Comparison of ENCODE assay signal across 8 cellular contexts in the genomic region with DNA sequence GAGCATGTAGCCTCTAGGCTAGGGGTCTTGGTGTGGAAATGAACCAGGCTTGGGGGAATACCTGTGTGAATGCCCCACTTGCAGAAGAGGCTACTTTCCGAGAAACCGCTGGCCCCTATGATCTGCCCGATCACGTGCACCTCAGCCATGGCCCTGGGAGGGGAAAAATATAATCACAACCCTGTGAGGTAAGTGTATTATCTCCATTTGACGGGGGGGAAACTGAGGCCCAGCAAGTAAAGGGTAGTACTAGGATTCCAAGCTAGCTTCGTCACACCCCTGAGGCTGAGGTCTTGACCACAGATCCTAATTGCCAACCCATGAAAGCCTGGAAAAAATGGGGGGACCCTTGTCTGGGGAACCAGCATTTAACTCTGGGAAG. TPM values are rescaled to one million over a fixed set of nuclear protein-coding genes. Genes with fewer than 3 reads are reported as not detected.
DNase-seq lines count a peak whose midpoint lies in the region; ATAC-seq and TF ChIP-seq lines count a peak whose summit lies in the region.

No MANE protein-coding gene starts in this region.

- ATAC-seq in GM18867 (IDR thresholded peaks at IDR 0.05; ENCODE audit: unreplicated experiment) (peak; percentile 3), sciatic nerve (peak; percentile 6)

- no peak for TF ChIP-seq CTCF in fibroblast of mammary gland (conservative IDR thresholded peaks at IDR 0.05; ENCODE audit: control insufficient read depth, insufficient read depth, low read depth, low read length)

- intact Hi-C loops in sciatic nerve (cut with DNase I) = no loop called here

- peak overlapping the region; percentile 96 for H3K4me3 ChIP-seq in fibroblast of mammary gland (ENCODE audit: control insufficient read depth, low read depth, low read length)

- DNase-seq in SK-N-DZ (ENCODE audit: low spot score) (peak; percentile 5), fibroblast of mammary gland (ENCODE audit: low read depth) (no peak), sciatic nerve (ENCODE audit: low spot score) (peak; percentile 63), DMS114 treated with DMSO at 0.1 percent for 48 hours (lab: John Stamatoyannopoulos, UW; ENCODE audit: unreplicated experiment) (no peak), NCI-H187 (lab: John Stamatoyannopoulos, UW) (no peak), 8988T (no peak), SW 1271 (lab: John Stamatoyannopoulos, UW) (no peak)

RNA-seq across cellular contexts. Expression of gene B9D2, which starts 0.6 kb away (rescaled TPM):
- polyA plus RNA-seq in SK-N-DZ (2014; cell fraction: cytosol; rRNA removed) = 6.4 and 15.3 TPM in 2 replicates
- 5.4 and 8.1 TPM in 2 replicates for polyA plus RNA-seq in SK-N-DZ (2014; cell fraction: nucleus; rRNA removed)
- total RNA-seq in sciatic nerve = 4.1 TPM

RNA-seq across cellular contexts. Expression of gene TGFB1, which starts 9.6 kb away (rescaled TPM):
- 6.3 and 8.1 TPM in 2 replicates for polyA plus RNA-seq in SK-N-DZ (2014; cell fraction: cytosol; rRNA removed)
- 1.8 and 9.6 TPM in 2 replicates for polyA plus RNA-seq in SK-N-DZ (2014; cell fraction: nucleus; rRNA removed)
- 33.7 TPM for total RNA-seq in sciatic nerve

RNA-seq across cellular contexts. Expression of gene TMEM91, which starts 13.0 kb away (rescaled TPM):
- polyA plus RNA-seq in SK-N-DZ (2014; cell fraction: cytosol; rRNA removed) = 0.97 and 2.2 TPM in 2 replicates
- 9.4 and 13.1 TPM in 2 replicates for polyA plus RNA-seq in SK-N-DZ (2014; cell fraction: nucleus; rRNA removed)
- 23.5 TPM for total RNA-seq in sciatic nerve

RNA-seq across cellular contexts. Expression of gene EXOSC5, which starts 33.8 kb away (rescaled TPM):
- 161 and 180 TPM in 2 replicates for polyA plus RNA-seq in SK-N-DZ (2014; cell fraction: cytosol; rRNA removed)
- 82.3 and 104 TPM in 2 replicates for polyA plus RNA-seq in SK-N-DZ (2014; cell fraction: nucleus; rRNA removed)
- total RNA-seq in sciatic nerve = 12.0 TPM

RNA-seq across cellular contexts. Expression of gene BCKDHA, which starts 34.3 kb away (rescaled TPM):
- 67.7 and 76.5 TPM in 2 replicates for polyA plus RNA-seq in SK-N-DZ (2014; cell fraction: cytosol; rRNA removed)
- polyA plus RNA-seq in SK-N-DZ (2014; cell fraction: nucleus; rRNA removed) = 50.9 and 55.1 TPM in 2 replicates
- total RNA-seq in sciatic nerve = 24.2 TPM

Comparison
In these comparisons a context has a peak if more than half of its experiments do, and no peak if none do; other contexts are left out.
1. DNase-seq: peak in SK-N-DZ (single experiment) and sciatic nerve (single experiment); none in fibroblast of mammary gland (single experiment), DMS114 treated with DMSO at 0.1 percent for 48 hours (single experiment), NCI-H187 (0 of 2), 8988T (single experiment) and SW 1271 (0 of 2).